In the genomic region with DNA sequence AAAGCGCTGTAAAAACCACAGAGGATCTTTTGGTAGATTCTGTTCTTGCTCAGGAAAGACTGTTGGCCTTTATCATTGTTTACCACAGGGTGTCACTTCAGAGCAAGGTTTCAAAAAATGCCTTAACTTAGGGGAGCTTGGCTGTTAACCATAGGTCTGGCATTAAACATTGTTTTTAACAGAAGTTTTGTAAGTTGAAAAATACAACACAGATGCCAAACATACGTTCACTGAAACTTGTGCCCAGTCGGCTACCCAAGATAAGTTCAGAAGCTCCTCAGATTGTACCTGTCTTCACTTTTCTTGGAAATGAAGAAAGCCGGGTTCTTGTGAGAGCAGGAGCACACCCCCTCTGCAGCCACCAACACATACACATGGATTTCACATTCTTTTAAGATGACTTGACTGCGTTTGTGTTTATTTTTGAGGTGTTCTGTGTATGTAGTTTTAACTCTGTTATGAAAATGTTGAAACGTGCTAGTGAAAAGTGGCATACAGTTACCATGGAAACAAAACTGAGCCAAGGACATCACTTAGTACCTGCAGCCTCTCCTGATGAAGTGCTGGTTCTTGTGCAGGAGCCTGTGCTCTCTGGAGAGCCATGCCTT, we compare ENCODE assay signal across 8 cellular contexts.
A peak's percentile ranks its signal among the peaks of the same experiment; 100 is the strongest.
DNase-seq lines count a peak whose midpoint lies in the region; ATAC-seq, FAIRE-seq and TF ChIP-seq lines count a peak whose summit lies in the region.

No MANE protein-coding gene starts in this region.

- H4K20me1 ChIP-seq in HepG2 (ENCODE audit: insufficient read depth, low read length), result no peaks in the 10 kb centered on the region

- H3K27me3 ChIP-seq in brain microvascular endothelial cell (replicated peaks), result no peaks in the 10 kb centered on the region
- H3K27me3 ChIP-seq in HepG2 (ENCODE audit: control insufficient read depth in 1 of 2, insufficient read depth in 2 of 2, low read length in 2 of 2), result no peaks in the 10 kb centered on the region

- H3K27ac Mint-ChIP-seq in activated T-helper 1 cell treated with anti-CD3 and anti-CD28 coated beads, Interleukin-12 subunit alpha, Interleukin-12 subunit beta, Interleukin-2, Interleukin-4 antibody, amounts not matched to agents 30 ng/mL and 10 ng/mL and 1 ng/mL, durations not matched to agents 14 hours and 24 hours and 36 hours, result no peak overlapping the region
- no peak overlapping the region for H3K27ac Mint-ChIP-seq in activated T-helper 2 cell treated with anti-CD3 and anti-CD28 coated beads, Interferon-gamma antibody, Interleukin-2, Interleukin-4, amounts not matched to agents 10 μg/mL and 5 μg/mL and 100 μg/mL, durations not matched to agents 14 hours and 24 hours and 36 hours

- ATAC-seq in HepG2 (peak; percentile 86), HG03159 (IDR thresholded peaks at IDR 0.05; ENCODE audit: unreplicated experiment) (no peak)

- CTCF ChIA-PET in HepG2 (lab: Yijun Ruan, JAX; ENCODE audit: low intra/inter-chr PET ratio, low total read pairs), result interaction anchor here (0.9 to 10.6 kb wide), 8 partner anchors 62 to 624 kb away, joined by 3 to 309 read pairs (median 8); a partner anchor contains a TSS

- H3K9me3 ChIP-seq in HepG2 (ENCODE audit: low read length), result no peaks in the 10 kb centered on the region

- H3K9ac ChIP-seq in HepG2 (ENCODE audit: insufficient read depth, low read depth, low read length), result no peak overlapping the region; the same call in 1 of the 2 replicates

- TF ChIP-seq CTCF in GM12875 (IDR thresholded peaks at IDR 0.05; ENCODE audit: borderline replicate concordance, insufficient read depth, low read depth, low read length) (peak; percentile 35; the same call in 1 of the 2 replicates), brain microvascular endothelial cell (IDR thresholded peaks at IDR 0.05; ENCODE audit: low read depth, low read length, missing control alignments) (peak; percentile 65), HepG2 (CRISPR knock-in tag; IDR thresholded peaks at IDR 0.05) (peak; percentile 90)

- no TSS peak for BruUV-seq in HepG2 (replicated peaks; lab: Mats Ljungman, UMichigan)

- TF ChIP-seq EP300 in HepG2 (IDR thresholded peaks at IDR 0.05; ENCODE audit: low read depth in 2 of 2, low read length in 2 of 2) (no peak), HepG2 (CRISPR knock-in tag; IDR thresholded peaks at IDR 0.05; ENCODE audit: borderline replicate concordance) (no peak)

- peak; percentile 89 for TF ChIP-seq RAD21 in HepG2 (CRISPR knock-in tag; IDR thresholded peaks at IDR 0.05)

- H3K36me3 ChIP-seq in brain microvascular endothelial cell (replicated peaks), result no peaks in the 10 kb centered on the region
- no peaks in the 10 kb centered on the region for H3K36me3 ChIP-seq in HepG2 (replicated peaks in 1 of 2; ENCODE audit: control insufficient read depth in 1 of 2, insufficient read depth in 2 of 2, low read length in 2 of 2)

- peak overlapping the region; percentile 61 for H3K4me2 ChIP-seq in HepG2 (ENCODE audit: low read depth, low read length)

- H3K4me3 ChIP-seq in GM12875 (ENCODE audit: low read depth, low read length) (no peak overlapping the region), brain microvascular endothelial cell (ENCODE audit: low read depth, low read length) (no peak overlapping the region), HepG2 (replicated peaks in 1 of 3; ENCODE audit: insufficient read depth in 1 of 3, low read depth in 2 of 3, low read length in 3 of 3) (peak overlapping the region in 1 of 3 experiments; percentile 29; a peak in 1 of 6 replicates)

- POLR2A ChIA-PET in HepG2 (lab: Yijun Ruan, JAX), result interaction anchor here (1.3 to 2.3 kb wide), 5 partner anchors 60 to 142 kb away, joined by 3 to 11 read pairs (median 9); a partner anchor contains a TSS

- peak; percentile 67 for DNase-seq in NAMALWA (ENCODE audit: low spot score)
- DNase-seq in brain microvascular endothelial cell, result peak; percentile 61
- peak; percentile 70 for DNase-seq in HepG2 (ENCODE audit: low spot score)
- no peak for DNase-seq in activated T-helper 1 cell treated with anti-CD3 and anti-CD28 coated beads, Interleukin-12 subunit alpha, Interleukin-12 subunit beta, Interleukin-2, Interleukin-4 antibody, amounts not matched to agents 30 ng/mL and 10 ng/mL and 1 ng/mL, durations not matched to agents 14 hours and 24 hours and 36 hours (ENCODE audit: low spot score)
- no peak for DNase-seq in activated T-helper 2 cell treated with anti-CD3 and anti-CD28 coated beads, Interferon-gamma antibody, Interleukin-2, Interleukin-4, amounts not matched to agents 10 μg/mL and 5 μg/mL and 100 μg/mL, durations not matched to agents 14 hours and 24 hours and 36 hours (ENCODE audit: low spot score)
- DNase-seq in stimulated activated CD4-positive, alpha-beta T cell treated with anti-CD3 and anti-CD28 coated beads, Interleukin-4, amount 100 ng/mL, for 1 hour, result no peak

- H3K27me3 Mint-ChIP-seq in activated T-helper 1 cell treated with anti-CD3 and anti-CD28 coated beads, Interleukin-12 subunit alpha, Interleukin-12 subunit beta, Interleukin-2, Interleukin-4 antibody, amounts not matched to agents 30 ng/mL and 10 ng/mL and 1 ng/mL, durations not matched to agents 14 hours and 24 hours and 36 hours (ENCODE audit: insufficient read depth), result peaks cover 11% of the 10 kb centered on the region
- peaks cover 20% of the 10 kb centered on the region for H3K27me3 Mint-ChIP-seq in activated T-helper 2 cell treated with anti-CD3 and anti-CD28 coated beads, Interferon-gamma antibody, Interleukin-2, Interleukin-4, amounts not matched to agents 10 μg/mL and 5 μg/mL and 100 μg/mL, durations not matched to agents 14 hours and 24 hours and 36 hours (ENCODE audit: low read depth)

- H3K36me3 Mint-ChIP-seq in activated T-helper 1 cell treated with anti-CD3 and anti-CD28 coated beads, Interleukin-12 subunit alpha, Interleukin-12 subunit beta, Interleukin-2, Interleukin-4 antibody, amounts not matched to agents 30 ng/mL and 10 ng/mL and 1 ng/mL, durations not matched to agents 14 hours and 24 hours and 36 hours (ENCODE audit: low read depth), result no peaks in the 10 kb centered on the region
- H3K36me3 Mint-ChIP-seq in activated T-helper 2 cell treated with anti-CD3 and anti-CD28 coated beads, Interferon-gamma antibody, Interleukin-2, Interleukin-4, amounts not matched to agents 10 μg/mL and 5 μg/mL and 100 μg/mL, durations not matched to agents 14 hours and 24 hours and 36 hours (ENCODE audit: low read depth), result no peaks in the 10 kb centered on the region

- no peaks in the 10 kb centered on the region for H3K4me1 Mint-ChIP-seq in activated T-helper 1 cell treated with anti-CD3 and anti-CD28 coated beads, Interleukin-12 subunit alpha, Interleukin-12 subunit beta, Interleukin-2, Interleukin-4 antibody, amounts not matched to agents 30 ng/mL and 10 ng/mL and 1 ng/mL, durations not matched to agents 14 hours and 24 hours and 36 hours (ENCODE audit: low read depth)
- no peaks in the 10 kb centered on the region for H3K4me1 Mint-ChIP-seq in activated T-helper 2 cell treated with anti-CD3 and anti-CD28 coated beads, Interferon-gamma antibody, Interleukin-2, Interleukin-4, amounts not matched to agents 10 μg/mL and 5 μg/mL and 100 μg/mL, durations not matched to agents 14 hours and 24 hours and 36 hours (ENCODE audit: low read depth)

- H3K4me3 Mint-ChIP-seq in activated T-helper 1 cell treated with anti-CD3 and anti-CD28 coated beads, Interleukin-12 subunit alpha, Interleukin-12 subunit beta, Interleukin-2, Interleukin-4 antibody, amounts not matched to agents 30 ng/mL and 10 ng/mL and 1 ng/mL, durations not matched to agents 14 hours and 24 hours and 36 hours, result no peak overlapping the region
- H3K4me3 Mint-ChIP-seq in activated T-helper 2 cell treated with anti-CD3 and anti-CD28 coated beads, Interferon-gamma antibody, Interleukin-2, Interleukin-4, amounts not matched to agents 10 μg/mL and 5 μg/mL and 100 μg/mL, durations not matched to agents 14 hours and 24 hours and 36 hours (ENCODE audit: low read depth), result no peak overlapping the region

- H3K79me2 ChIP-seq in HepG2 (ENCODE audit: insufficient read depth, low read length), result no peaks in the 10 kb centered on the region

- no peak for TF ChIP-seq POLR2A in HepG2 (IDR thresholded peaks at IDR 0.05; ENCODE audit: insufficient read depth in 1 of 2, low read depth in 2 of 2, low read length in 2 of 2)

- 7% methylated on average over 6 of the region's 6 CpGs for WGBS in HepG2 (ENCODE audit: low lambda C conversion rate)

- H3K9me3 Mint-ChIP-seq in activated T-helper 1 cell treated with anti-CD3 and anti-CD28 coated beads, Interleukin-12 subunit alpha, Interleukin-12 subunit beta, Interleukin-2, Interleukin-4 antibody, amounts not matched to agents 30 ng/mL and 10 ng/mL and 1 ng/mL, durations not matched to agents 14 hours and 24 hours and 36 hours, result no peaks in the 10 kb centered on the region
- H3K9me3 Mint-ChIP-seq in activated T-helper 2 cell treated with anti-CD3 and anti-CD28 coated beads, Interferon-gamma antibody, Interleukin-2, Interleukin-4, amounts not matched to agents 10 μg/mL and 5 μg/mL and 100 μg/mL, durations not matched to agents 14 hours and 24 hours and 36 hours, result no peaks in the 10 kb centered on the region

- in situ Hi-C loops in brain microvascular endothelial cell (cut with HindIII; ENCODE audit: low pct_ligation_motif_present, low sequenced_read_pairs) (no loop called here), HepG2 (cut with HindIII; ENCODE audit: extremely low pct_ligation_motif_present, low pct_unique_long_range_greater_than_20kb) (loop anchor here (5.0 to 10.0 kb wide), 3 partner anchors 116 to 626 kb away; no protein-coding TSS in a partner anchor)

- intact Hi-C loops in HepG2 (cut with micrococcal nuclease; ENCODE audit: unreplicated experiment), result loop anchor here (1.0 to 10.0 kb wide), 4 partner anchors 118 to 624 kb away; a partner anchor contains a TSS
- intact Hi-C loops in activated T-helper 1 cell treated with anti-CD3 and anti-CD28 coated beads, Interleukin-12 subunit alpha, Interleukin-12 subunit beta, Interleukin-2, Interleukin-4 antibody, amounts not matched to agents 30 ng/mL and 10 ng/mL and 1 ng/mL, durations not matched to agents 14 hours and 24 hours and 36 hours (cut with micrococcal nuclease), result loop anchor here (5.0 kb wide), 1 partner anchor 191 kb away; no protein-coding TSS in a partner anchor
- intact Hi-C loops in activated T-helper 2 cell treated with anti-CD3 and anti-CD28 coated beads, Interferon-gamma antibody, Interleukin-2, Interleukin-4, amounts not matched to agents 10 μg/mL and 5 μg/mL and 100 μg/mL, durations not matched to agents 14 hours and 24 hours and 36 hours (cut with micrococcal nuclease), result no loop called here

- FAIRE-seq in HepG2 (lab: Jason Lieb, UNC), result peak; percentile 91

- H3K27ac ChIP-seq in brain microvascular endothelial cell (no peak overlapping the region), HepG2 (ENCODE audit: extremely low read length, insufficient read depth, low read length) (peak overlapping the region; percentile 11)

- peaks cover 68% of the 10 kb centered on the region for H3K4me1 ChIP-seq in HepG2 (ENCODE audit: insufficient read depth, low read length)

- no peak overlapping the region for H2AFZ ChIP-seq in HepG2 (ENCODE audit: low read length)

TF ChIP-seq in HepG2, 621 proteins besides CTCF, POLR2A, EP300 and RAD21 (continues in another document):
- TF ChIP-seq KDM6A (CRISPR knock-in tag; IDR thresholded peaks at IDR 0.05; ENCODE audit: low read depth) (no peak), SALL1 (CRISPR knock-in tag; IDR thresholded peaks at IDR 0.05) (peak; percentile 65), MAFF (IDR thresholded peaks at IDR 0.05; ENCODE audit: low read depth, low read length) (peak; percentile 18; the same call in 1 of the 2 replicates)

Comparison
In these comparisons a context has a peak if more than half of its experiments do, and no peak if none do; other contexts are left out.
1. CTCF ChIP-seq: peak in every context shown above with its lines; median percentile 90 in HepG2; 65 in brain microvascular endothelial cell; 35 in GM12875.
2. DNase-seq: peak in NAMALWA (single experiment), brain microvascular endothelial cell (single experiment) and HepG2 (single experiment); none in activated T-helper 1 cell treated with anti-CD3 and anti-CD28 coated beads, Interleukin-12 subunit alpha, Interleukin-12 subunit beta, Interleukin-2, Interleukin-4 antibody, amounts not matched to agents 30 ng/mL and 10 ng/mL and 1 ng/mL, durations not matched to agents 14 hours and 24 hours and 36 hours (single experiment), activated T-helper 2 cell treated with anti-CD3 and anti-CD28 coated beads, Interferon-gamma antibody, Interleukin-2, Interleukin-4, amounts not matched to agents 10 μg/mL and 5 μg/mL and 100 μg/mL, durations not matched to agents 14 hours and 24 hours and 36 hours (single experiment) and stimulated activated CD4-positive, alpha-beta T cell treated with anti-CD3 and anti-CD28 coated beads, Interleukin-4, amount 100 ng/mL, for 1 hour (single experiment).